11 cellular contexts compared by ENCODE assay signal in the genomic region with DNA sequence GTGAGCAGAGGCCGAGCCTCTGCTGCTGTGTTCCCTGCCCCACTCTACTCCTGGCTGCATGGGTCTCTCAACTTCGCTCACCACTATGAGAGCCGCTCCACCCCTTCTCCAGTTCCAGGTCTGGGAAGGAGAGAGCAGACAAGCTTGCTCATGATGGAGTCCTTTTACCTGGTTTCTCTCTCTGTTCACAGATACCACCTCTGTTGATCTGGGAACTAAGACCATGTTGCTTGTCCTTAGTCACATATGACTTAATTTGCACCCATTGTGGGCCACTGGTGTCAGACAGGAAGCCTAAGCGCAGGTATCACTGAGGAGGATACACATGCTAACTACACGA. TPM values are rescaled to one million over a fixed set of nuclear protein-coding genes. Genes with fewer than 3 reads are reported as not detected.
DNase-seq lines count a peak whose midpoint lies in the region; ATAC-seq and TF ChIP-seq lines count a peak whose summit lies in the region.
"Had no signal": no experiment of that assay in that cellular context is flagged by ENCODE, and none has a peak within 500 bp of the region (broad histone marks: within the 10 kb centered on the region; RNA-seq: fewer than 3 reads in every experiment).

No MANE protein-coding gene starts in this region.

- peak overlapping the region; percentile 1; the same call in 1 of the 2 replicates for H3K9ac ChIP-seq in iPS-20b (ENCODE audit: low read depth, low read length)

- intact Hi-C loops in natural killer cell (cut with micrococcal nuclease): no loop called here

- H3K4me3 ChIP-seq in iPS-20b (ENCODE audit: low read length): no peak overlapping the region
- H3K4me3 ChIP-seq: adrenal gland had no signal

- H3K36me3 Mint-ChIP-seq in natural killer cell: peaks cover 3% of the 10 kb centered on the region
- peaks cover 6% of the 10 kb centered on the region for H3K36me3 Mint-ChIP-seq in natural killer cell treated with Interleukin-12 subunit alpha and Interleukin-12 subunit beta and Interleukin-15 and Interleukin-18, amount 100 ng/mL, for 72 hours
- H3K36me3 Mint-ChIP-seq in activated CD4-positive, alpha-beta T cell treated with anti-CD3 and anti-CD28 coated beads, Interleukin-2, amount 10 ng/mL, durations not matched to agents 7 days and 5 days (ENCODE audit: low read depth): peaks cover 28% of the 10 kb centered on the region

- no peak for ATAC-seq in natural killer cell
- ATAC-seq in natural killer cell treated with Interleukin-12 subunit alpha and Interleukin-12 subunit beta and Interleukin-15 and Interleukin-18, amount 100 ng/mL, for 72 hours: no peak
- ATAC-seq in GM21529 (IDR thresholded peaks at IDR 0.05; ENCODE audit: unreplicated experiment): no peak
- ATAC-seq in HG03439 (IDR thresholded peaks at IDR 0.05; ENCODE audit: unreplicated experiment): no peak
- ATAC-seq: CD8-positive, alpha-beta T cell had no signal

- H3K4me1 Mint-ChIP-seq in natural killer cell: peaks cover 0 to 5% of the 10 kb centered on the region in 2 donors
- peaks cover 4 to 7% of the 10 kb centered on the region in 2 donors for H3K4me1 Mint-ChIP-seq in natural killer cell treated with Interleukin-12 subunit alpha and Interleukin-12 subunit beta and Interleukin-15 and Interleukin-18, amount 100 ng/mL, for 72 hours (ENCODE audit: low read depth in 2 of 2)
- H3K4me1 Mint-ChIP-seq in activated CD4-positive, alpha-beta T cell treated with anti-CD3 and anti-CD28 coated beads, Interleukin-2, amount 10 ng/mL, durations not matched to agents 7 days and 5 days: no peaks in the 10 kb centered on the region

- peaks cover 11% of the 10 kb centered on the region for H3K4me1 ChIP-seq in iPS-20b (ENCODE audit: insufficient read depth, low read length)

- H3K4me3 Mint-ChIP-seq in natural killer cell: no peak overlapping the region
- no peak overlapping the region for H3K4me3 Mint-ChIP-seq in natural killer cell treated with Interleukin-12 subunit alpha and Interleukin-12 subunit beta and Interleukin-15 and Interleukin-18, amount 100 ng/mL, for 72 hours
- no peak overlapping the region for H3K4me3 Mint-ChIP-seq in activated CD4-positive, alpha-beta T cell treated with anti-CD3 and anti-CD28 coated beads, Interleukin-2, amount 10 ng/mL, durations not matched to agents 7 days and 5 days
- H3K4me3 Mint-ChIP-seq: CD8-positive, alpha-beta T cell had no signal

- H3K27me3 Mint-ChIP-seq in natural killer cell (ENCODE audit: low read depth in 2 of 2): no peaks in the 10 kb centered on the region
- no peaks in the 10 kb centered on the region for H3K27me3 Mint-ChIP-seq in natural killer cell treated with Interleukin-12 subunit alpha and Interleukin-12 subunit beta and Interleukin-15 and Interleukin-18, amount 100 ng/mL, for 72 hours
- H3K27me3 Mint-ChIP-seq in activated CD4-positive, alpha-beta T cell treated with anti-CD3 and anti-CD28 coated beads, Interleukin-2, amount 10 ng/mL, durations not matched to agents 7 days and 5 days: no peaks in the 10 kb centered on the region

- CTCF ChIA-PET in RWPE1 (lab: Yijun Ruan, JAX): interaction anchor here (0.7 kb wide), 1 partner anchor 157 kb away, joined by 3 read pairs; no protein-coding TSS in a partner anchor
- CTCF ChIA-PET in activated CD4-positive, alpha-beta T cell treated with anti-CD3 and anti-CD28 coated beads, Interleukin-2, amount 10 ng/mL, durations not matched to agents 7 days and 5 days (lab: Charles Lee): interaction anchor here (0.7 to 1.1 kb wide), 2 partner anchors 14 to 126 kb away, joined by 4 to 5 read pairs; no protein-coding TSS in a partner anchor

- H3K9me3 Mint-ChIP-seq in natural killer cell: no peaks in the 10 kb centered on the region
- H3K9me3 Mint-ChIP-seq in natural killer cell treated with Interleukin-12 subunit alpha and Interleukin-12 subunit beta and Interleukin-15 and Interleukin-18, amount 100 ng/mL, for 72 hours: no peaks in the 10 kb centered on the region
- H3K9me3 Mint-ChIP-seq in activated CD4-positive, alpha-beta T cell treated with anti-CD3 and anti-CD28 coated beads, Interleukin-2, amount 10 ng/mL, durations not matched to agents 7 days and 5 days: no peaks in the 10 kb centered on the region
- H3K9me3 Mint-ChIP-seq: CD8-positive, alpha-beta T cell had no signal

- H3K36me3 ChIP-seq in iPS-20b (ENCODE audit: insufficient read depth, low read depth, low read length): peaks cover 75% of the 10 kb centered on the region

- H3K27me3 ChIP-seq in iPS-20b (ENCODE audit: insufficient read depth, low read length): no peaks in the 10 kb centered on the region
- H3K27me3 ChIP-seq: adrenal gland had no signal

- H3K27ac ChIP-seq in RWPE1 (peak overlapping the region; percentile 71), iPS-20b (ENCODE audit: low read length) (no peak overlapping the region)
- H3K27ac ChIP-seq: adrenal gland had no signal

- peak overlapping the region; percentile 46 to 54 for H3K27ac Mint-ChIP-seq in natural killer cell
- H3K27ac Mint-ChIP-seq in natural killer cell treated with Interleukin-12 subunit alpha and Interleukin-12 subunit beta and Interleukin-15 and Interleukin-18, amount 100 ng/mL, for 72 hours: no peak overlapping the region
- no peak overlapping the region for H3K27ac Mint-ChIP-seq in activated CD4-positive, alpha-beta T cell treated with anti-CD3 and anti-CD28 coated beads, Interleukin-2, amount 10 ng/mL, durations not matched to agents 7 days and 5 days

- TF ChIP-seq CTCF in natural killer cell (IDR thresholded peaks at IDR 0.05) (no peak), RWPE1 (conservative IDR thresholded peaks at IDR 0.05; ENCODE audit: low read depth) (no peak)

- POLR2A ChIA-PET in RWPE1 (lab: Yijun Ruan, JAX; ENCODE audit: low non-redundant PET): no interaction called here
- POLR2A ChIA-PET in activated CD4-positive, alpha-beta T cell treated with anti-CD3 and anti-CD28 coated beads, Interleukin-2, amount 10 ng/mL, durations not matched to agents 7 days and 5 days (lab: Charles Lee): no interaction called here

- DNase-seq in natural killer cell: no peak
- no peak for DNase-seq in natural killer cell treated with Interleukin-12 subunit alpha and Interleukin-12 subunit beta and Interleukin-15 and Interleukin-18, amount 100 ng/mL, for 72 hours (ENCODE audit: low spot score)
- DNase-seq in RWPE1 (ENCODE audit: low spot score): no peak
- DNase-seq in NCI-H345 (lab: John Stamatoyannopoulos, UW): no peak
- no peak for DNase-seq in activated CD4-positive, alpha-beta T cell treated with anti-CD3 and anti-CD28 coated beads, Interleukin-2, amount 10 ng/mL, durations not matched to agents 7 days and 5 days
- DNase-seq: adrenal gland; CD8-positive, alpha-beta T cell; NCI-H1930 had no signal

- no peaks in the 10 kb centered on the region for H3K9me3 ChIP-seq in iPS-20b (ENCODE audit: insufficient read depth, low read depth, low read length)
- H3K9me3 ChIP-seq: adrenal gland had no signal

RNA-seq across cellular contexts. Expression of a gene that starts 26.8 kb away (rescaled TPM):
- 10 to 100 TPM; 59.3 to 73.8 (median 61.5) TPM for total RNA-seq in natural killer cell
- total RNA-seq in natural killer cell treated with Interleukin-12 subunit alpha and Interleukin-12 subunit beta and Interleukin-15 and Interleukin-18, amount 100 ng/mL, for 72 hours: 100 to 1,000 TPM; 169 to 339 TPM
- total RNA-seq in activated CD4-positive, alpha-beta T cell treated with anti-CD3 and anti-CD28 coated beads, Interleukin-2, amount 10 ng/mL, durations not matched to agents 7 days and 5 days: 100 to 1,000 TPM; 208 to 233 TPM

RNA-seq across cellular contexts. Expression of a gene that starts 45.9 kb away (rescaled TPM):
- 10 to 100 TPM in 2 of 3 donors, 1 to 10 TPM in 1; 7.5 to 61.6 (median 15.9) TPM for total RNA-seq in natural killer cell
- total RNA-seq in natural killer cell treated with Interleukin-12 subunit alpha and Interleukin-12 subunit beta and Interleukin-15 and Interleukin-18, amount 100 ng/mL, for 72 hours: 1 to 10 TPM; 4.9 to 7.3 TPM
- under 1 TPM; 0.31 to 0.32 TPM for total RNA-seq in activated CD4-positive, alpha-beta T cell treated with anti-CD3 and anti-CD28 coated beads, Interleukin-2, amount 10 ng/mL, durations not matched to agents 7 days and 5 days

Comparison
In these comparisons a context has a peak if more than half of its experiments do, and no peak if none do; other contexts are left out.
1. H3K27ac Mint-ChIP-seq: peak in natural killer cell (2 of 2); none in natural killer cell treated with Interleukin-12 subunit alpha and Interleukin-12 subunit beta and Interleukin-15 and Interleukin-18, amount 100 ng/mL, for 72 hours (0 of 2) and activated CD4-positive, alpha-beta T cell treated with anti-CD3 and anti-CD28 coated beads, Interleukin-2, amount 10 ng/mL, durations not matched to agents 7 days and 5 days (single experiment).
2. RNA of a gene that starts 45.9 kb away (total RNA-seq): 7.5 to 61.6 TPM in natural killer cell and 4.9 to 7.3 TPM in natural killer cell treated with Interleukin-12 subunit alpha and Interleukin-12 subunit beta and Interleukin-15 and Interleukin-18, amount 100 ng/mL, for 72 hours; 0.31 to 0.32 TPM in activated CD4-positive, alpha-beta T cell treated with anti-CD3 and anti-CD28 coated beads, Interleukin-2, amount 10 ng/mL, durations not matched to agents 7 days and 5 days; every median in the first group is over 4 times any median in the second.